Comparison of ENCODE assay signal across 9 cellular contexts in the genomic region with DNA sequence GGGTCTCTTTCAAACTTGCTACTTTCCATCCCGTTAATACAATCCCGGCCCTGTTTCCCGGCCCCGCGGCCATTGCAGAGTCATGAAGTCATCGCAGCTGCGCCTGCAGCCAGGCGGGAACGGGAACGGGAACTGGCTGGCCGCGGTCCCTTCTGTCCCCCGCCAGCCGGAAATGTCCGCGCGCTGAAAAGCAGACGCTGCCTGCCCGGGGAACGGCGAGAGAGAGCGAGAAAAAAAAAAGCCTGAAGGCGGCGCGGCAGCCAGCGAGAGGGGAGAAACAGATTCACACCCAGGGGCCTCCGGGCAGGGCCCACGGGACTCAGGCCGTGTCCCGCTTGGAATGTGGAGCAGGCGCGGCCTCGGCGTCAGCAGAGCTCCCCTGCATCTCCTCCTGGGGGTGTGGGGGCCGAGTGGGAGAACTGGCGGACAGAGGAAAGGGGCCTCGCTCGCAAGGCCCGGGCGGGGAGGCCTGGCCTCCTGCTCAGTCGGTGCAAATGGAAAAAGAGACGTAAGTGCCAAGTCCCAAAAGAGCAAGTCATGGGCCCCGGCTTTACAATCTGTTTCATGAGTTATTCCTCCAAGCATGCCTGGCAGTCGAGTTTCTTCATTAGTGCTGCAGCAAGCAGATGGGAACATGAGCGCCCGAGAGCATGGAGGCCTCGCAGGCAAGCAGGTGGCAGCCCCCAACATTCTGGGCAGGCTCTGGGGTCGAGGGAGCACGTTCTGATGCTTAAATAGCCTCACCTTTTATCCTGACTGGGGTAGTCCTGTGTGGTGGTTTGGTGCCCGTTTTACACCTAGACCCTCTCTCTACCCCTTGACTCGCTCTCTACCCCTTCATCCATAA.
DNase-seq lines count a peak whose midpoint lies in the region; ATAC-seq, FAIRE-seq and TF ChIP-seq lines count a peak whose summit lies in the region.
"Had no signal": no experiment of that assay in that cellular context is flagged by ENCODE, and none has a peak within 500 bp of the region (broad histone marks: within the 10 kb centered on the region; RNA-seq: fewer than 3 reads in every experiment).

No MANE protein-coding gene starts in this region.

- TF ChIP-seq POLR2A in K562 (conservative IDR thresholded peaks at IDR 0.05): no peak

- H3K36me3 ChIP-seq in K562 (ENCODE audit: control insufficient read depth, insufficient read depth, low read length): no peaks in the 10 kb centered on the region

- no peaks in the 10 kb centered on the region for H3K79me2 ChIP-seq in K562 (ENCODE audit: control insufficient read depth, insufficient read depth, low read length)

- in situ Hi-C loops in K562 (cut with MboI): no loop called here

- H3K27ac Mint-ChIP-seq in progenitor cell of endocrine pancreas: peak overlapping the region; percentile 99

- POLR2A ChIA-PET in K562 (lab: Yijun Ruan, JAX): interaction anchor here (0.9 kb wide), 1 partner anchor 21 kb away, joined by 3 read pairs; no protein-coding TSS in a partner anchor

- ATAC-seq in K562 (peak; percentile 91), HG02759 (IDR thresholded peaks at IDR 0.05; ENCODE audit: unreplicated experiment) (no peak), GM21723 (IDR thresholded peaks at IDR 0.05; ENCODE audit: unreplicated experiment) (no peak)

- TF ChIP-seq EP300 in K562 (IDR thresholded peaks at IDR 0.05; ENCODE audit: low read length): no peak

- intact Hi-C loops in K562 (cut with micrococcal nuclease): no loop called here

- H3K4me2 ChIP-seq in K562 (ENCODE audit: insufficient read depth, low read length): 0 out of 2 replicates have a peak overlapping the region, but pooled peaks have one; percentile 34

- peak overlapping the region; percentile 17 for H3K4me3 ChIP-seq in K562

- H3K9me1 ChIP-seq in K562 (ENCODE audit: control insufficient read depth, insufficient read depth, low read length): no peaks in the 10 kb centered on the region

- H2AFZ ChIP-seq in K562 (ENCODE audit: low read depth, low read length): peak overlapping the region; percentile 87

- DNase-seq in AG08395 (ENCODE audit: low spot score) (peak; percentile 77), HuH-7 (ENCODE audit: low spot score) (peak; percentile 18), K562 (ENCODE audit: extremely low read depth in 1 of 4, low spot score in 3 of 4) (peak; percentile 7 to 35 (median 22)), hippocampal formation (lab: John Stamatoyannopoulos, UW) (peak; percentile 75 to 90), progenitor cell of endocrine pancreas (ENCODE audit: low spot score, unreplicated experiment) (peak; percentile 38)
- DNase-seq in activated CD8-positive, alpha-beta memory T cell treated with anti-CD3 and anti-CD28 coated beads, Interleukin-2, amount 50 U/mL, for 4 hours: no peak

- CTCF ChIA-PET in K562 (lab: Yijun Ruan, JAX; ENCODE audit: low intra/inter-chr PET ratio): no interaction called here

- BruUV-seq in K562 (replicated peaks; lab: Mats Ljungman, UMichigan): no TSS peak

- no peaks in the 10 kb centered on the region for H4K20me1 ChIP-seq in K562 (replicated peaks; ENCODE audit: control insufficient read depth, insufficient read depth, low read length)

- peak overlapping the region in 1 of 2 experiments; percentile 45; a peak in 2 of 4 replicates for H3K9ac ChIP-seq in K562 (ENCODE audit: insufficient read depth in 1 of 2, low read depth in 2 of 2, low read length in 2 of 2)

- peaks cover 1% of the 10 kb centered on the region for H3K36me3 Mint-ChIP-seq in progenitor cell of endocrine pancreas (ENCODE audit: insufficient read depth)

- TF ChIP-seq CTCF in K562 (IDR thresholded peaks at IDR 0.05 in 2 of 3, conservative IDR thresholded peaks at IDR 0.05 in 1 of 3; ENCODE audit: insufficient read depth in 2 of 3, low read depth in 1 of 3, low read length in 3 of 3): no peak
- peak; percentile 11 for TF ChIP-seq CTCF in progenitor cell of endocrine pancreas (IDR thresholded peaks at IDR 0.05; ENCODE audit: unreplicated experiment)

- H3K4me1 Mint-ChIP-seq in progenitor cell of endocrine pancreas (ENCODE audit: low read depth): peaks cover 1% of the 10 kb centered on the region

- no peak for FAIRE-seq in K562 (lab: Jason Lieb, UNC)
- FAIRE-seq: endometrium had no signal

- peaks cover 26% of the 10 kb centered on the region for H3K27me3 Mint-ChIP-seq in progenitor cell of endocrine pancreas

- H3K4me3 Mint-ChIP-seq in progenitor cell of endocrine pancreas (ENCODE audit: low read depth): peak overlapping the region; percentile 80

- no peaks in the 10 kb centered on the region for H3K9me3 Mint-ChIP-seq in progenitor cell of endocrine pancreas (ENCODE audit: low read depth)

- peaks cover 2 to 8% of the 10 kb centered on the region in 2 experiments; a peak in 2 of 5 replicates for H3K4me1 ChIP-seq in K562 (replicated peaks in 1 of 2; ENCODE audit: control insufficient read depth in 2 of 2, insufficient read depth in 2 of 2, low read length in 2 of 2)

- no peak overlapping the region for H3K27ac ChIP-seq in K562 (ENCODE audit: extremely low read depth, low read depth, low read length)

- TF ChIP-seq RAD21 in K562 (CRISPR knock-in tag; conservative IDR thresholded peaks at IDR 0.05 in 1 of 2, IDR thresholded peaks at IDR 0.05 in 1 of 2): no peak

- H3K9me3 ChIP-seq in K562 (replicated peaks; ENCODE audit: control insufficient read depth, insufficient read depth, low read depth, low read length): no peaks in the 10 kb centered on the region

- peaks cover 0 to 9% of the 10 kb centered on the region in 2 experiments; a peak in 1 of 5 replicates for H3K27me3 ChIP-seq in K562 (ENCODE audit: control insufficient read depth in 2 of 2, insufficient read depth in 2 of 2, low read length in 2 of 2)

- WGBS in K562 (ENCODE audit: insufficient coverage, low coverage, missing lambda C conversion rate): 10% methylated on average over 24 of the region's 51 CpGs

TF ChIP-seq in K562, 482 proteins besides CTCF, POLR2A, EP300 and RAD21 (continues in another document):
- TF ChIP-seq ZFP36 (IDR thresholded peaks at IDR 0.05; ENCODE audit: low read depth, low read length, partially characterized antibody) (no peak), ZNF143 (CRISPR knock-in tag; IDR thresholded peaks at IDR 0.05) (no peak), GTF2A2 (tag; IDR thresholded peaks at IDR 0.05) (no peak), FOXM1 (IDR thresholded peaks at IDR 0.05; ENCODE audit: low read depth) (no peak), FOXM1 (CRISPR knock-in tag; IDR thresholded peaks at IDR 0.05; ENCODE audit: low read depth) (no peak), RBM15 (IDR thresholded peaks at IDR 0.05; ENCODE audit: insufficient read depth, low read length) (no peak), PCBP1 (IDR thresholded peaks at IDR 0.05; ENCODE audit: low read depth, low read length, poor library complexity, severe bottlenecking) (no peak), ZC3H4 (CRISPR knock-in tag; IDR thresholded peaks at IDR 0.05; ENCODE audit: borderline replicate concordance) (no peak), ZNF76 (CRISPR knock-in tag; IDR thresholded peaks at IDR 0.05; ENCODE audit: borderline replicate concordance) (no peak), CXXC5 (CRISPR knock-in tag; IDR thresholded peaks at IDR 0.05) (0 out of 2 replicates have a peak, but pooled peaks have one; percentile 39), MAZ (CRISPR knock-in tag; conservative IDR thresholded peaks at IDR 0.05 in 1 of 2, IDR thresholded peaks at IDR 0.05 in 1 of 2) (peak; percentile 22 to 36; a peak in 1 of 4 replicates), JUN (IDR thresholded peaks at IDR 0.05; ENCODE audit: borderline replicate concordance, low read depth, low read length) (no peak), JUN (CRISPR knock-in tag; IDR thresholded peaks at IDR 0.05; ENCODE audit: borderline replicate concordance) (no peak), HNRNPH1 (optimal IDR thresholded peaks at IDR 0.05; ENCODE audit: low read depth, low read length) (no peak), MTF1 (CRISPR knock-in tag; IDR thresholded peaks at IDR 0.05; ENCODE audit: borderline replicate concordance) (no peak), SIRT6 (IDR thresholded peaks at IDR 0.05; ENCODE audit: low read depth, low read length) (no peak), PHF20 (IDR thresholded peaks at IDR 0.05; ENCODE audit: partially characterized antibody) (peak; percentile 52)
- TF ChIP-seq, protein P1, sequence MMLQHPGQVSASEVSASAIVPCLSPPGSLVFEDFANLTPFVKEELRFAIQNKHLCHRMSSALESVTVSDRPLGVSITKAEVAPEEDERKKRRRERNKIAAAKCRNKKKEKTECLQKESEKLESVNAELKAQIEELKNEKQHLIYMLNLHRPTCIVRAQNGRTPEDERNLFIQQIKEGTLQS (IDR thresholded peaks at IDR 0.05): no peak
- TF ChIP-seq, protein P1 (CRISPR knock-in tag; conservative IDR thresholded peaks at IDR 0.05): no peak
- TF ChIP-seq, protein P2, sequence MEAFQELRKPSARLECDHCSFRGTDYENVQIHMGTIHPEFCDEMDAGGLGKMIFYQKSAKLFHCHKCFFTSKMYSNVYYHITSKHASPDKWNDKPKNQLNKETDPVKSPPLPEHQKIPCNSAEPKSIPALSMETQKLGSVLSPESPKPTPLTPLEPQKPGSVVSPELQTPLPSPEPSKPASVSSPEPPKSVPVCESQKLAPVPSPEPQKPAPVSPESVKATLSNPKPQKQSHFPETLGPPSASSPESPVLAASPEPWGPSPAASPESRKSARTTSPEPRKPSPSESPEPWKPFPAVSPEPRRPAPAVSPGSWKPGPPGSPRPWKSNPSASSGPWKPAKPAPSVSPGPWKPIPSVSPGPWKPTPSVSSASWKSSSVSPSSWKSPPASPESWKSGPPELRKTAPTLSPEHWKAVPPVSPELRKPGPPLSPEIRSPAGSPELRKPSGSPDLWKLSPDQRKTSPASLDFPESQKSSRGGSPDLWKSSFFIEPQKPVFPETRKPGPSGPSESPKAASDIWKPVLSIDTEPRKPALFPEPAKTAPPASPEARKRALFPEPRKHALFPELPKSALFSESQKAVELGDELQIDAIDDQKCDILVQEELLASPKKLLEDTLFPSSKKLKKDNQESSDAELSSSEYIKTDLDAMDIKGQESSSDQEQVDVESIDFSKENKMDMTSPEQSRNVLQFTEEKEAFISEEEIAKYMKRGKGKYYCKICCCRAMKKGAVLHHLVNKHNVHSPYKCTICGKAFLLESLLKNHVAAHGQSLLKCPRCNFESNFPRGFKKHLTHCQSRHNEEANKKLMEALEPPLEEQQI (IDR thresholded peaks at IDR 0.05): no peak
